Comparison of ENCODE assay signal across 27 cellular contexts in genomic region chr12:63921157-63921556, GRCh38.
"Had no signal": no experiment of that assay in that cellular context is flagged by ENCODE, and none has a peak within 500 bp of the region (broad histone marks: within the 10 kb centered on the region; RNA-seq: fewer than 3 reads in every experiment).

No MANE protein-coding gene starts in this region.

- H3K4me1 Mint-ChIP-seq: activated naive CD8-positive, alpha-beta T cell treated with anti-CD3 and anti-CD28 coated beads for 36 hours; stimulated activated memory B cell treated with anti-CD40 and anti-IgM and Interleukin-4, amounts not matched to agents 10 μg/mL and 1 μg/mL and 100 μg/mL, for 72 hours had no signal

- DNase-seq: activated CD4-positive, alpha-beta T cell treated with anti-CD3 and anti-CD28 coated beads for 4 hours; activated CD4-positive, alpha-beta T cell treated with anti-CD3 and anti-CD28 coated beads, Interleukin-2, amount 50 U/mL, for 4 hours; activated effector memory CD4-positive, alpha-beta T cell treated with anti-CD3 and anti-CD28 coated beads, Interleukin-2, amount 50 U/mL, for 16 hours; activated naive CD4-positive, alpha-beta T cell treated with anti-CD3 and anti-CD28 coated beads for 36 hours; activated naive CD8-positive, alpha-beta T cell treated with anti-CD3 and anti-CD28 coated beads for 36 hours; adrenal gland; aorta; esophagus squamous epithelium; foreskin melanocyte; kidney glomerular epithelial cell; left ventricle myocardium inferior; naive thymus-derived CD4-positive, alpha-beta T cell; ovary; retina; stimulated activated CD4-positive, alpha-beta T cell treated with anti-CD3 and anti-CD28 coated beads, Interleukin-12 subunit alpha, Interleukin-12 subunit beta, amount 100 ng/mL, for 4 hours; stimulated activated CD4-positive, alpha-beta T cell treated with anti-CD3 and anti-CD28 coated beads, Interleukin-4, amount 100 ng/mL, for 1 hour; stomach; thyroid gland; upper lobe of right lung had no signal

- H3K27ac Mint-ChIP-seq: activated naive CD4-positive, alpha-beta T cell treated with anti-CD3 and anti-CD28 coated beads for 36 hours; activated naive CD8-positive, alpha-beta T cell treated with anti-CD3 and anti-CD28 coated beads for 36 hours; activated T-helper 1 cell treated with anti-CD3 and anti-CD28 coated beads, Interleukin-12 subunit alpha, Interleukin-12 subunit beta, Interleukin-2, Interleukin-4 antibody, amounts not matched to agents 30 ng/mL and 10 ng/mL and 1 ng/mL, durations not matched to agents 14 hours and 24 hours and 36 hours; mesothelial cell of epicardium; naive thymus-derived CD4-positive, alpha-beta T cell; stimulated activated memory B cell treated with anti-CD40 and anti-IgM and Interleukin-4, amounts not matched to agents 10 μg/mL and 1 μg/mL and 100 μg/mL, for 72 hours had no signal

- H3K9me3 Mint-ChIP-seq: activated naive CD4-positive, alpha-beta T cell treated with anti-CD3 and anti-CD28 coated beads for 36 hours; activated naive CD8-positive, alpha-beta T cell treated with anti-CD3 and anti-CD28 coated beads for 36 hours; activated T-helper 1 cell treated with anti-CD3 and anti-CD28 coated beads, Interleukin-12 subunit alpha, Interleukin-12 subunit beta, Interleukin-2, Interleukin-4 antibody, amounts not matched to agents 30 ng/mL and 10 ng/mL and 1 ng/mL, durations not matched to agents 14 hours and 24 hours and 36 hours; naive thymus-derived CD4-positive, alpha-beta T cell; stimulated activated memory B cell treated with anti-CD40 and anti-IgM and Interleukin-4, amounts not matched to agents 10 μg/mL and 1 μg/mL and 100 μg/mL, for 72 hours had no signal

- H3K9me3 ChIP-seq: adrenal gland, esophagus squamous epithelium, left ventricle myocardium inferior, ovary, prostate gland, stomach, thyroid gland, upper lobe of right lung had no signal

- H3K4me3 Mint-ChIP-seq: activated naive CD4-positive, alpha-beta T cell treated with anti-CD3 and anti-CD28 coated beads for 36 hours; activated naive CD8-positive, alpha-beta T cell treated with anti-CD3 and anti-CD28 coated beads for 36 hours; activated T-helper 1 cell treated with anti-CD3 and anti-CD28 coated beads, Interleukin-12 subunit alpha, Interleukin-12 subunit beta, Interleukin-2, Interleukin-4 antibody, amounts not matched to agents 30 ng/mL and 10 ng/mL and 1 ng/mL, durations not matched to agents 14 hours and 24 hours and 36 hours; brain; mesothelial cell of epicardium; naive thymus-derived CD4-positive, alpha-beta T cell; stimulated activated memory B cell treated with anti-CD40 and anti-IgM and Interleukin-4, amounts not matched to agents 10 μg/mL and 1 μg/mL and 100 μg/mL, for 72 hours had no signal

- ATAC-seq: naive thymus-derived CD4-positive, alpha-beta T cell; sciatic nerve; stimulated activated memory B cell treated with anti-CD40 and anti-IgM and Interleukin-4, amounts not matched to agents 10 μg/mL and 1 μg/mL and 100 μg/mL, for 72 hours; upper lobe of right lung had no signal

- H3K27ac ChIP-seq: esophagus squamous epithelium, left ventricle myocardium inferior, ovary, prostate gland, skin epidermis, stomach, thyroid gland, upper lobe of right lung had no signal

- H3K36me3 ChIP-seq: adrenal gland, esophagus squamous epithelium, left ventricle myocardium inferior, ovary, prostate gland, stomach, thyroid gland, upper lobe of right lung had no signal

- H3K4me3 ChIP-seq: adrenal gland, esophagus squamous epithelium, left ventricle myocardium inferior, lung, ovary, prostate gland, skin epidermis, stomach, thyroid gland, upper lobe of right lung had no signal

- H3K27me3 ChIP-seq: adrenal gland, esophagus squamous epithelium, ovary, stomach, thyroid gland, upper lobe of right lung had no signal

- H3K36me3 Mint-ChIP-seq: activated naive CD8-positive, alpha-beta T cell treated with anti-CD3 and anti-CD28 coated beads for 36 hours; naive thymus-derived CD4-positive, alpha-beta T cell; stimulated activated memory B cell treated with anti-CD40 and anti-IgM and Interleukin-4, amounts not matched to agents 10 μg/mL and 1 μg/mL and 100 μg/mL, for 72 hours had no signal

- H3K27me3 Mint-ChIP-seq: activated naive CD8-positive, alpha-beta T cell treated with anti-CD3 and anti-CD28 coated beads for 36 hours; naive thymus-derived CD4-positive, alpha-beta T cell; stimulated activated memory B cell treated with anti-CD40 and anti-IgM and Interleukin-4, amounts not matched to agents 10 μg/mL and 1 μg/mL and 100 μg/mL, for 72 hours had no signal

- H3K4me1 ChIP-seq: prostate gland had no signal
